ENCODE assay signal across 20 cellular contexts in genomic region chr7:123789200-123789784, GRCh38. TPM values are rescaled to one million over a fixed set of nuclear protein-coding genes. Genes with fewer than 3 reads are reported as not detected.
A peak's percentile ranks its signal among the peaks of the same experiment; 100 is the strongest.
DNase-seq lines count a peak whose midpoint lies in the region; ATAC-seq, FAIRE-seq and TF ChIP-seq lines count a peak whose summit lies in the region.
"Had no signal": no experiment of that assay in that cellular context is flagged by ENCODE, and none has a peak within 500 bp of the region (broad histone marks: within the 10 kb centered on the region; RNA-seq: fewer than 3 reads in every experiment).

No MANE protein-coding gene starts in this region.

- BruUV-seq in HepG2 (replicated peaks; lab: Mats Ljungman, UMichigan), result no TSS peak

- POLR2A ChIA-PET in HepG2 (lab: Yijun Ruan, JAX), result no interaction called here

- no peaks in the 10 kb centered on the region for H3K27me3 ChIP-seq in HUES6 (ENCODE audit: control insufficient read depth, insufficient read depth, low read length)
- no peaks in the 10 kb centered on the region for H3K27me3 ChIP-seq in bronchial epithelial cell (ENCODE audit: control insufficient read depth, insufficient read depth, low read length)
- H3K27me3 ChIP-seq in HepG2 (ENCODE audit: control insufficient read depth in 1 of 2, insufficient read depth in 2 of 2, low read length in 2 of 2), result no peaks in the 10 kb centered on the region
- no peaks in the 10 kb centered on the region for H3K27me3 ChIP-seq in lower lobe of right lung (ENCODE audit: low read depth)
- H3K27me3 ChIP-seq: Peyer's patch had no signal

- H3K4me1 ChIP-seq in HUES6 (ENCODE audit: control insufficient read depth, insufficient read depth, low read length) (peaks cover 11% of the 10 kb centered on the region), HepG2 (ENCODE audit: insufficient read depth, low read length) (peaks cover 6% of the 10 kb centered on the region; the same call in 1 of the 2 replicates), lower lobe of right lung (peaks cover 6% of the 10 kb centered on the region)
- H3K4me1 ChIP-seq: HAP-1, Peyer's patch had no signal

- H3K27ac ChIP-seq in HUES6 (ENCODE audit: low read depth, low read length), result peak overlapping the region; percentile 13; the same call in 1 of the 2 replicates
- H3K27ac ChIP-seq in HepG2 (ENCODE audit: extremely low read length, insufficient read depth, low read length), result no peak overlapping the region
- H3K27ac ChIP-seq in lower lobe of right lung, result no peak overlapping the region
- H3K27ac ChIP-seq: Peyer's patch had no signal

- TF ChIP-seq CTCF in bronchial epithelial cell (IDR thresholded peaks at IDR 0.05; ENCODE audit: insufficient read depth, low read length, severe bottlenecking), result no peak
- no peak for TF ChIP-seq CTCF in HepG2 (CRISPR knock-in tag; IDR thresholded peaks at IDR 0.05)
- no peak for TF ChIP-seq CTCF in lower lobe of right lung (IDR thresholded peaks at IDR 0.05)

- no peak for TF ChIP-seq EP300 in HepG2 (IDR thresholded peaks at IDR 0.05; ENCODE audit: low read depth in 2 of 2, low read length in 2 of 2)
- TF ChIP-seq EP300 in HepG2 (CRISPR knock-in tag; IDR thresholded peaks at IDR 0.05; ENCODE audit: borderline replicate concordance), result no peak

- no peaks in the 10 kb centered on the region for H3K79me2 ChIP-seq in HepG2 (ENCODE audit: insufficient read depth, low read length)

- H3K36me3 ChIP-seq in HUES6 (ENCODE audit: control insufficient read depth, insufficient read depth, low read length), result no peaks in the 10 kb centered on the region
- no peaks in the 10 kb centered on the region for H3K36me3 ChIP-seq in bronchial epithelial cell (ENCODE audit: control insufficient read depth, insufficient read depth, low read length)
- no peaks in the 10 kb centered on the region for H3K36me3 ChIP-seq in HepG2 (replicated peaks in 1 of 2; ENCODE audit: control insufficient read depth in 1 of 2, insufficient read depth in 2 of 2, low read length in 2 of 2)
- H3K36me3 ChIP-seq in lower lobe of right lung, result no peaks in the 10 kb centered on the region
- H3K36me3 ChIP-seq: HAP-1, Peyer's patch had no signal

- ATAC-seq in HepG2 (no peak), lower lobe of right lung (no peak)

- intact Hi-C loops in HepG2 (cut with micrococcal nuclease; ENCODE audit: unreplicated experiment) (no loop called here), lower lobe of right lung (cut with DNase I) (no loop called here)

- in situ Hi-C loops in HepG2 (cut with HindIII; ENCODE audit: extremely low pct_ligation_motif_present, low pct_unique_long_range_greater_than_20kb), result no loop called here

- CTCF ChIA-PET in HepG2 (lab: Yijun Ruan, JAX; ENCODE audit: low intra/inter-chr PET ratio, low total read pairs), result no interaction called here

- no peaks in the 10 kb centered on the region for H4K20me1 ChIP-seq in HepG2 (ENCODE audit: insufficient read depth, low read length)

- TF ChIP-seq RAD21 in HepG2 (CRISPR knock-in tag; IDR thresholded peaks at IDR 0.05), result no peak

- no peak for TF ChIP-seq POLR2A in HepG2 (IDR thresholded peaks at IDR 0.05; ENCODE audit: insufficient read depth in 1 of 2, low read depth in 2 of 2, low read length in 2 of 2)

- H3K4me2 ChIP-seq in HepG2 (ENCODE audit: low read depth, low read length), result no peak overlapping the region

- H2AFZ ChIP-seq in HepG2 (ENCODE audit: low read length), result no peak overlapping the region

- FAIRE-seq in bronchial epithelial cell (lab: Jason Lieb, UNC) (no peak), HepG2 (lab: Jason Lieb, UNC) (no peak)
- FAIRE-seq: HTR-8/SVneo had no signal

- WGBS in HepG2 (ENCODE audit: low lambda C conversion rate), result 66% methylated on average over 4 of the region's 4 CpGs

- H3K9me3 ChIP-seq in HUES6 (ENCODE audit: control insufficient read depth, insufficient read depth, low read depth, low read length) (peaks cover 5% of the 10 kb centered on the region), HepG2 (ENCODE audit: low read length) (no peaks in the 10 kb centered on the region), lower lobe of right lung (no peaks in the 10 kb centered on the region)
- H3K9me3 ChIP-seq: HAP-1, Peyer's patch had no signal

- H3K4me3 ChIP-seq in HUES6 (ENCODE audit: low read depth, low read length) (no peak overlapping the region), bronchial epithelial cell (ENCODE audit: low read depth, low read length) (no peak overlapping the region), HepG2 (replicated peaks in 1 of 3; ENCODE audit: insufficient read depth in 1 of 3, low read depth in 2 of 3, low read length in 3 of 3) (no peak overlapping the region), lower lobe of right lung (no peak overlapping the region)
- H3K4me3 ChIP-seq: HAP-1, Peyer's patch had no signal

- H3K9ac ChIP-seq in HUES6 (ENCODE audit: low read length) (no peak overlapping the region), HepG2 (ENCODE audit: insufficient read depth, low read depth, low read length) (no peak overlapping the region)

- DNase-seq in NCI-H69 (lab: John Stamatoyannopoulos, UW) (peak; percentile 41), bronchial epithelial cell (ENCODE audit: low read depth) (peak; percentile 40), HepG2 (ENCODE audit: low spot score) (no peak), hypothalamus (lab: John Stamatoyannopoulos, UW) (no peak), lower lobe of right lung (no peak), dedifferentiated amniotic fluid mesenchymal stem cell (ENCODE audit: extremely low spot score) (no peak), DMS79 treated with DMSO at 0.1 percent for 48 hours (lab: John Stamatoyannopoulos, UW) (no peak)
- DNase-seq: DMS 273 treated with DMSO at 0.1 percent for 48 hours, GDM1, NCI-H1105 treated with DMSO at 0.1 percent for 48 hours, NCI-H1694, NCI-H345, NCI-H524 treated with DMSO at 0.1 percent for 48 hours, Peyer's patch, SW 1271 had no signal

TF ChIP-seq in HepG2, 621 proteins besides CTCF, POLR2A, EP300 and RAD21 (continues in another document):
- TF ChIP-seq SOX5 (CRISPR knock-in tag; IDR thresholded peaks at IDR 0.05; ENCODE audit: borderline replicate concordance), result 0 out of 2 replicates have a peak, but pooled peaks have one; percentile 42
- TF ChIP-seq ZMYM4 (CRISPR knock-in tag; IDR thresholded peaks at IDR 0.05), result no peak
- TF ChIP-seq HNF4A (CRISPR knock-in tag; IDR thresholded peaks at IDR 0.05), result 0 out of 2 replicates have a peak, but pooled peaks have one; percentile 24
- TF ChIP-seq REPIN1 (CRISPR knock-in tag; IDR thresholded peaks at IDR 0.05; ENCODE audit: borderline replicate concordance, low read depth), result no peak

RNA-seq across cellular contexts. Expression of gene WASL, which starts 40.5 kb away (rescaled TPM):
- total RNA-seq in bronchial epithelial cell (15.0 and 24.3 TPM in 2 replicates), HepG2 (2016; rRNA removed; fragmentation: Illumina TruSeq; extraction: Trizol) (12.8 and 18.7 TPM in 2 replicates), lower lobe of right lung (33.3 TPM)
- 3.0 and 3.2 TPM in 2 replicates for total RNA-seq in HepG2 (2016; cell fraction: cytosol; rRNA removed; fragmentation: Illumina TruSeq; extraction: Trizol; ENCODE audit: low read depth)
- total RNA-seq in HepG2 (2016; cell fraction: insoluble cytoplasmic fraction; rRNA removed; fragmentation: Illumina TruSeq; extraction: Trizol), result 13.0 and 16.0 TPM in 2 replicates
- total RNA-seq in HepG2 (2016; cell fraction: membrane; rRNA removed; fragmentation: Illumina TruSeq; extraction: Trizol), result 15.3 and 16.6 TPM in 2 replicates
- total RNA-seq in HepG2 (2016; cell fraction: nucleus; rRNA removed; fragmentation: Illumina TruSeq; extraction: Trizol), result 19.0 and 19.2 TPM in 2 replicates
- 7.4 and 7.9 TPM in 2 replicates for polyA plus RNA-seq in HepG2 (2011; rRNA removed)
- 3.5 and 5.6 TPM in 2 replicates for polyA plus RNA-seq in HepG2 (2011; cell fraction: cytosol; rRNA removed)
- polyA plus RNA-seq in HepG2 (2011; cell fraction: nucleus; rRNA removed), result 5.9 and 6.1 TPM in 2 replicates
- polyA plus RNA-seq in HepG2 (2012), result 16.9 and 18.9 TPM in 2 replicates
- 1.6 and 2.1 TPM in 2 replicates for polyA plus RNA-seq in HepG2 (2016; cell fraction: cytosol; fragmentation: Illumina TruSeq; extraction: Trizol; ENCODE audit: low read depth)
- polyA plus RNA-seq in HepG2 (2016; cell fraction: insoluble cytoplasmic fraction; fragmentation: Illumina TruSeq; extraction: Trizol; ENCODE audit: low read depth), result 22.0 and 25.2 TPM in 2 replicates
- polyA plus RNA-seq in HepG2 (2016; cell fraction: membrane; fragmentation: Illumina TruSeq; extraction: Trizol; ENCODE audit: low read depth), result 10.0 and 10.9 TPM in 2 replicates
- 14.1 and 14.5 TPM in 2 replicates for polyA plus RNA-seq in HepG2 (2016; cell fraction: nucleus; fragmentation: Illumina TruSeq; extraction: Trizol; ENCODE audit: insufficient read depth, low read depth)
- 5.6 and 8.7 TPM in 2 replicates for polyA minus RNA-seq in HepG2 (2011; rRNA and poly(A)+ RNA removed; ENCODE audit: low replicate concordance)
- 6.8 and 9.4 TPM in 2 replicates for polyA minus RNA-seq in HepG2 (2011; cell fraction: cytosol; rRNA and poly(A)+ RNA removed)
- polyA minus RNA-seq in HepG2 (2011; cell fraction: nucleus; rRNA and poly(A)+ RNA removed), result 30.8 and 37.2 TPM in 2 replicates

RNA-seq across cellular contexts. Expression of gene HYAL4, which starts 55.7 kb away (rescaled TPM):
- total RNA-seq in bronchial epithelial cell (under 0.01 and 0.13 TPM in 2 replicates), HepG2 (2016; rRNA removed; fragmentation: Illumina TruSeq; extraction: Trizol) (not detected in 2 replicates), lower lobe of right lung (not detected)
- total RNA-seq in HepG2 (2016; cell fraction: cytosol; rRNA removed; fragmentation: Illumina TruSeq; extraction: Trizol; ENCODE audit: low read depth), result not detected in 2 replicates
- total RNA-seq in HepG2 (2016; cell fraction: insoluble cytoplasmic fraction; rRNA removed; fragmentation: Illumina TruSeq; extraction: Trizol), result not detected in 2 replicates
- total RNA-seq in HepG2 (2016; cell fraction: membrane; rRNA removed; fragmentation: Illumina TruSeq; extraction: Trizol), result not detected in 2 replicates
- total RNA-seq in HepG2 (2016; cell fraction: nucleus; rRNA removed; fragmentation: Illumina TruSeq; extraction: Trizol), result not detected in 2 replicates
- not detected in 2 replicates for polyA plus RNA-seq in HepG2 (2011; rRNA removed)
- polyA plus RNA-seq in HepG2 (2011; cell fraction: cytosol; rRNA removed), result not detected in 2 replicates
- polyA plus RNA-seq in HepG2 (2011; cell fraction: nucleus; rRNA removed), result not detected in 2 replicates
- not detected in 2 replicates for polyA plus RNA-seq in HepG2 (2012)
- polyA plus RNA-seq in HepG2 (2016; cell fraction: cytosol; fragmentation: Illumina TruSeq; extraction: Trizol; ENCODE audit: low read depth), result not detected in 2 replicates
- not detected in 2 replicates for polyA plus RNA-seq in HepG2 (2016; cell fraction: insoluble cytoplasmic fraction; fragmentation: Illumina TruSeq; extraction: Trizol; ENCODE audit: low read depth)
- not detected in 2 replicates for polyA plus RNA-seq in HepG2 (2016; cell fraction: membrane; fragmentation: Illumina TruSeq; extraction: Trizol; ENCODE audit: low read depth)
- polyA plus RNA-seq in HepG2 (2016; cell fraction: nucleus; fragmentation: Illumina TruSeq; extraction: Trizol; ENCODE audit: insufficient read depth, low read depth), result not detected in 2 replicates
- polyA minus RNA-seq in HepG2 (2011; rRNA and poly(A)+ RNA removed; ENCODE audit: low replicate concordance), result 0.26 TPM in 1 of 2 replicates, not detected in the other
- polyA minus RNA-seq in HepG2 (2011; cell fraction: cytosol; rRNA and poly(A)+ RNA removed), result not detected in 2 replicates
- not detected in 2 replicates for polyA minus RNA-seq in HepG2 (2011; cell fraction: nucleus; rRNA and poly(A)+ RNA removed)
- total RNA-seq: SK-MEL-5 had no signal
- polyA plus RNA-seq: CD14-positive monocyte had no signal

Comparison
In these comparisons a context has a peak if more than half of its experiments do, and no peak if none do; other contexts are left out.
1. DNase-seq: peak in NCI-H69 (single experiment) and bronchial epithelial cell (single experiment); none in HepG2 (single experiment), hypothalamus (0 of 51), lower lobe of right lung (single experiment), dedifferentiated amniotic fluid mesenchymal stem cell (single experiment) and DMS79 treated with DMSO at 0.1 percent for 48 hours (single experiment).